19 cellular contexts compared by ENCODE assay signal in the genomic region with DNA sequence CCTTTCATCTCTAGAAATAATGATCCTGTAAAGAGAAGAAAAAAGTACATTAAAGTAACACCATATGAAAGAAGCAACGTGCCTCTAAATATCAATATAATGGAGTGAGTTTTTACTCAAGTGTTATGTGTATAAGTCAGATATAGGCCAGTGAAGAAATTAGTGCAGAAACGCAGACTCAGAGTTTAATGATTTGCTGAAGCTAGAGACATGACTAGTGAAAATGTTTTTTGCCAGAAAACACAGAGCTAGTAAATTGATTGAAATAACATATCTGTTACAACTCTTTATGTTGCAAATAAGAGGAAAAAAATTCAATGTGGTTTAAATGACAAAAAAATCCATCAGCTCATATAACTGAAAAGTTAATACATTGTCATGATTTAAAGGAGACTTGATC.
"Had no signal": no experiment of that assay in that cellular context is flagged by ENCODE, and none has a peak within 500 bp of the region (broad histone marks: within the 10 kb centered on the region; RNA-seq: fewer than 3 reads in every experiment).

No MANE protein-coding gene starts in this region.

- H2AFZ ChIP-seq: neural progenitor cell had no signal

- H3K36me3 Mint-ChIP-seq: immature natural killer cell; mesothelial cell of epicardium; neural progenitor cell; stimulated activated effector memory CD8-positive, alpha-beta T cell treated with anti-CD3 and anti-CD28 coated beads, Interleukin-12 subunit alpha, Interleukin-12 subunit beta, amount 100 ng/mL, for 72 hours had no signal

- H3K4me3 ChIP-seq: coronary artery, gastrocnemius medialis, neural progenitor cell, ovary, tibial artery, upper lobe of right lung, vagina had no signal

- DNase-seq: effector CD4-positive, alpha-beta T cell; gastrocnemius medialis; glutamatergic neuron; immature natural killer cell; natural killer cell; nucleus accumbens; ovary; right cardiac atrium; small intestine; stimulated activated CD4-positive, alpha-beta T cell treated with anti-CD3 and anti-CD28 coated beads, Interleukin-2, amount 100 ng/mL, for 48 hours; stimulated activated CD8-positive, alpha-beta memory T cell treated with anti-CD3 and anti-CD28 coated beads, Interleukin-4, amount 100 ng/mL, for 48 hours; stimulated activated naive CD8-positive, alpha-beta T cell treated with anti-CD3 and anti-CD28 coated beads, Interleukin-15, Interleukin-2, amounts not matched to agents 100 U/mL and 50 U/mL, for 24 hours; tibial artery; upper lobe of right lung had no signal

- H3K4me2 ChIP-seq: neural progenitor cell had no signal

- H3K27ac ChIP-seq: coronary artery, gastrocnemius medialis, neural progenitor cell, ovary, tibial artery, upper lobe of right lung, vagina had no signal

- H3K27ac Mint-ChIP-seq: immature natural killer cell; mesothelial cell of epicardium; natural killer cell; neural progenitor cell; stimulated activated effector memory CD8-positive, alpha-beta T cell treated with anti-CD3 and anti-CD28 coated beads, Interleukin-12 subunit alpha, Interleukin-12 subunit beta, amount 100 ng/mL, for 72 hours had no signal

- H3K36me3 ChIP-seq: gastrocnemius medialis, neural progenitor cell, ovary, tibial artery, upper lobe of right lung, vagina had no signal

- H3K9me3 Mint-ChIP-seq: neural progenitor cell had no signal

- H3K4me1 ChIP-seq: gastrocnemius medialis, tibial artery, upper lobe of right lung, vagina had no signal

- H3K4me1 Mint-ChIP-seq: immature natural killer cell; mesothelial cell of epicardium; natural killer cell; neural progenitor cell; stimulated activated effector memory CD8-positive, alpha-beta T cell treated with anti-CD3 and anti-CD28 coated beads, Interleukin-12 subunit alpha, Interleukin-12 subunit beta, amount 100 ng/mL, for 72 hours had no signal

- H3K27me3 ChIP-seq: gastrocnemius medialis, neural progenitor cell, ovary, tibial artery, upper lobe of right lung, vagina had no signal

- H3K4me3 Mint-ChIP-seq: immature natural killer cell; mesothelial cell of epicardium; natural killer cell; neural progenitor cell; stimulated activated effector memory CD8-positive, alpha-beta T cell treated with anti-CD3 and anti-CD28 coated beads, Interleukin-12 subunit alpha, Interleukin-12 subunit beta, amount 100 ng/mL, for 72 hours had no signal

- H3K9me3 ChIP-seq: gastrocnemius medialis, ovary, tibial artery, upper lobe of right lung, vagina had no signal
